In genomic region chr13:78121459-78122348, GRCh38 we compare ENCODE assay signal across 8 cellular contexts.
A peak's percentile ranks its signal among the peaks of the same experiment; 100 is the strongest.
DNase-seq lines count a peak whose midpoint lies in the region; ATAC-seq and TF ChIP-seq lines count a peak whose summit lies in the region.

No MANE protein-coding gene starts in this region.

- H3K27me3 Mint-ChIP-seq in activated naive CD8-positive, alpha-beta T cell treated with anti-CD3 and anti-CD28 coated beads, Interleukin-2, amount 50 U/mL, for 24 hours, result peaks cover 11% of the 10 kb centered on the region
- peaks cover 19% of the 10 kb centered on the region for H3K27me3 Mint-ChIP-seq in activated naive CD8-positive, alpha-beta T cell treated with anti-CD3 and anti-CD28 coated beads for 36 hours
- H3K27me3 Mint-ChIP-seq in HFFc6 (ENCODE audit: insufficient read depth), result peaks cover 4% of the 10 kb centered on the region
- H3K27me3 Mint-ChIP-seq in activated CD4-positive, alpha-beta memory T cell treated with anti-CD3 and anti-CD28 coated beads for 36 hours, result peaks cover 3% of the 10 kb centered on the region

- no peaks in the 10 kb centered on the region for H3K36me3 Mint-ChIP-seq in activated naive CD8-positive, alpha-beta T cell treated with anti-CD3 and anti-CD28 coated beads, Interleukin-2, amount 50 U/mL, for 24 hours (ENCODE audit: low read depth)
- no peaks in the 10 kb centered on the region for H3K36me3 Mint-ChIP-seq in activated naive CD8-positive, alpha-beta T cell treated with anti-CD3 and anti-CD28 coated beads for 36 hours
- H3K36me3 Mint-ChIP-seq in HFFc6 (ENCODE audit: low read depth), result no peaks in the 10 kb centered on the region
- H3K36me3 Mint-ChIP-seq in activated CD4-positive, alpha-beta memory T cell treated with anti-CD3 and anti-CD28 coated beads for 36 hours, result no peaks in the 10 kb centered on the region

- intact Hi-C loops in activated CD4-positive, alpha-beta memory T cell treated with anti-CD3 and anti-CD28 coated beads for 36 hours (cut with micrococcal nuclease), result loop anchor here (1.0 to 5.0 kb wide), 2 partner anchors 342 to 529 kb away; no protein-coding TSS in a partner anchor
- intact Hi-C loops in posterior cingulate gyrus (cut with DNase I), result loop anchor here (1.0 to 5.0 kb wide), 3 partner anchors 342 to 629 kb away; no protein-coding TSS in a partner anchor

- no peaks in the 10 kb centered on the region for H3K9me3 Mint-ChIP-seq in activated naive CD8-positive, alpha-beta T cell treated with anti-CD3 and anti-CD28 coated beads, Interleukin-2, amount 50 U/mL, for 24 hours
- no peaks in the 10 kb centered on the region for H3K9me3 Mint-ChIP-seq in activated naive CD8-positive, alpha-beta T cell treated with anti-CD3 and anti-CD28 coated beads for 36 hours
- H3K9me3 Mint-ChIP-seq in HFFc6, result no peaks in the 10 kb centered on the region
- H3K9me3 Mint-ChIP-seq in activated CD4-positive, alpha-beta memory T cell treated with anti-CD3 and anti-CD28 coated beads for 36 hours, result no peaks in the 10 kb centered on the region

- peak; percentile 97 for TF ChIP-seq CTCF in HFFc6 (IDR thresholded peaks at IDR 0.05)

- DNase-seq in activated naive CD8-positive, alpha-beta T cell treated with anti-CD3 and anti-CD28 coated beads, Interleukin-2, amount 50 U/mL, for 24 hours, result peak; percentile 27
- DNase-seq in activated naive CD8-positive, alpha-beta T cell treated with anti-CD3 and anti-CD28 coated beads for 36 hours, result no peak
- DNase-seq in HFFc6 (peak; percentile 44), NCI-H2171 (lab: John Stamatoyannopoulos, UW) (peak; percentile 26), germinal center (ENCODE audit: low spot score) (peak; percentile 10), posterior cingulate gyrus (peak in 7 of 10 donors; percentile 37 to 79 (median 51)), NCI-H446 treated with DMSO at 0.1 percent for 48 hours (lab: John Stamatoyannopoulos, UW) (no peak)
- peak; percentile 36 for DNase-seq in activated CD4-positive, alpha-beta memory T cell treated with anti-CD3 and anti-CD28 coated beads for 36 hours

- no peak overlapping the region for H3K27ac Mint-ChIP-seq in activated naive CD8-positive, alpha-beta T cell treated with anti-CD3 and anti-CD28 coated beads, Interleukin-2, amount 50 U/mL, for 24 hours
- no peak overlapping the region for H3K27ac Mint-ChIP-seq in activated naive CD8-positive, alpha-beta T cell treated with anti-CD3 and anti-CD28 coated beads for 36 hours
- H3K27ac Mint-ChIP-seq in HFFc6, result no peak overlapping the region
- no peak overlapping the region for H3K27ac Mint-ChIP-seq in activated CD4-positive, alpha-beta memory T cell treated with anti-CD3 and anti-CD28 coated beads for 36 hours

- POLR2A ChIA-PET in activated CD4-positive, alpha-beta memory T cell treated with anti-CD3 and anti-CD28 coated beads for 36 hours (lab: Charles Lee), result no interaction called here

- H3K4me3 Mint-ChIP-seq in activated naive CD8-positive, alpha-beta T cell treated with anti-CD3 and anti-CD28 coated beads, Interleukin-2, amount 50 U/mL, for 24 hours, result no peak overlapping the region
- no peak overlapping the region for H3K4me3 Mint-ChIP-seq in activated naive CD8-positive, alpha-beta T cell treated with anti-CD3 and anti-CD28 coated beads for 36 hours
- H3K4me3 Mint-ChIP-seq in HFFc6, result peak overlapping the region; percentile 42; the same call in 1 of the 2 replicates
- no peak overlapping the region for H3K4me3 Mint-ChIP-seq in activated CD4-positive, alpha-beta memory T cell treated with anti-CD3 and anti-CD28 coated beads for 36 hours

- CTCF ChIA-PET in activated CD4-positive, alpha-beta memory T cell treated with anti-CD3 and anti-CD28 coated beads for 36 hours (lab: Charles Lee), result interaction anchor here (0.6 to 3.4 kb wide), 35 partner anchors 9 to 1122 kb away, joined by 3 to 35 read pairs (median 4); no protein-coding TSS in a partner anchor

- ATAC-seq in activated naive CD8-positive, alpha-beta T cell treated with anti-CD3 and anti-CD28 coated beads, Interleukin-2, amount 50 U/mL, for 24 hours, result no peak

- no peaks in the 10 kb centered on the region for H3K4me1 Mint-ChIP-seq in activated naive CD8-positive, alpha-beta T cell treated with anti-CD3 and anti-CD28 coated beads, Interleukin-2, amount 50 U/mL, for 24 hours
- H3K4me1 Mint-ChIP-seq in activated naive CD8-positive, alpha-beta T cell treated with anti-CD3 and anti-CD28 coated beads for 36 hours, result peaks cover 3% of the 10 kb centered on the region
- peaks cover 13% of the 10 kb centered on the region for H3K4me1 Mint-ChIP-seq in HFFc6 (ENCODE audit: low read depth)
- H3K4me1 Mint-ChIP-seq in activated CD4-positive, alpha-beta memory T cell treated with anti-CD3 and anti-CD28 coated beads for 36 hours (ENCODE audit: low read depth), result no peaks in the 10 kb centered on the region

Comparison
In these comparisons a context has a peak if more than half of its experiments do, and no peak if none do; other contexts are left out.
1. DNase-seq: peak in activated naive CD8-positive, alpha-beta T cell treated with anti-CD3 and anti-CD28 coated beads, Interleukin-2, amount 50 U/mL, for 24 hours (single experiment), HFFc6 (single experiment), NCI-H2171 (single experiment), activated CD4-positive, alpha-beta memory T cell treated with anti-CD3 and anti-CD28 coated beads for 36 hours (single experiment), germinal center (single experiment) and posterior cingulate gyrus (7 of 10); none in activated naive CD8-positive, alpha-beta T cell treated with anti-CD3 and anti-CD28 coated beads for 36 hours (single experiment) and NCI-H446 treated with DMSO at 0.1 percent for 48 hours (single experiment).